ENCODE assay signal across 8 cellular contexts in genomic region chr9:81687521-81688261, GRCh38. TPM values are rescaled to one million over a fixed set of nuclear protein-coding genes. Genes with fewer than 3 reads are reported as not detected.
A peak's percentile ranks its signal among the peaks of the same experiment; 100 is the strongest.
DNase-seq lines count a peak whose midpoint lies in the region; ATAC-seq and TF ChIP-seq lines count a peak whose summit lies in the region.

No MANE protein-coding gene starts in this region.

- H3K27me3 ChIP-seq in skeletal muscle tissue (ENCODE audit: control insufficient read depth in 3 of 3, insufficient read depth in 3 of 3, low read length in 3 of 3) (no peaks in the 10 kb centered on the region), HAP-1 (ENCODE audit: low read depth) (peaks cover 58% of the 10 kb centered on the region)

- H3K9ac ChIP-seq in skeletal muscle tissue (ENCODE audit: low read depth in 1 of 3, low read length in 3 of 3), result peak overlapping the region; percentile 82 to 88 (median 82)

- peak overlapping the region; percentile 78 for H3K27ac ChIP-seq in skeletal muscle tissue (ENCODE audit: low read depth, low read length)

- no peak for DNase-seq in AG10803 (ENCODE audit: low read depth)
- DNase-seq in HT-29 (ENCODE audit: low spot score), result peak; percentile 62
- DNase-seq in anterior cingulate cortex (lab: John Stamatoyannopoulos, UW), result peak in 38 of 58 donors; percentile 6 to 68 (median 32)
- no peak for DNase-seq in HAP-1 (ENCODE audit: low spot score in 2 of 2)

- ATAC-seq in HG02571 (IDR thresholded peaks at IDR 0.05; ENCODE audit: unreplicated experiment) (no peak), GM19467 (IDR thresholded peaks at IDR 0.05; ENCODE audit: unreplicated experiment) (no peak)

- H3K4me3 ChIP-seq in AG10803 (ENCODE audit: low read length) (peak overlapping the region; percentile 73), iPS-18c (ENCODE audit: insufficient read depth, low read depth, low read length) (peak overlapping the region; percentile 78), skeletal muscle tissue (ENCODE audit: low read length in 3 of 3) (peak overlapping the region; percentile 78 to 86 (median 82)), HAP-1 (no peak overlapping the region)

- H3K36me3 ChIP-seq in skeletal muscle tissue (ENCODE audit: control insufficient read depth in 3 of 3, insufficient read depth in 3 of 3, low read length in 3 of 3) (peaks cover 0 to 15% (median 3%) of the 10 kb centered on the region in 3 donors), HAP-1 (replicated peaks) (no peaks in the 10 kb centered on the region)

- H3K4me1 ChIP-seq in skeletal muscle tissue (ENCODE audit: control insufficient read depth in 3 of 3, insufficient read depth in 3 of 3, low read length in 3 of 3), result peaks cover 32 to 42% (median 36%) of the 10 kb centered on the region in 3 donors
- peaks cover 2% of the 10 kb centered on the region; the same call in 1 of the 2 replicates for H3K4me1 ChIP-seq in HAP-1

- in situ Hi-C loops in HAP-1 (cut with MboI; ENCODE audit: low sequenced_read_pairs), result no loop called here

- no peak for TF ChIP-seq CTCF in AG10803 (conservative IDR thresholded peaks at IDR 0.05; ENCODE audit: low read length)

- H3K9me3 ChIP-seq in iPS-18c (ENCODE audit: control insufficient read depth, insufficient read depth, low read length), result peaks cover 4% of the 10 kb centered on the region
- H3K9me3 ChIP-seq in skeletal muscle tissue (ENCODE audit: control insufficient read depth in 3 of 3, low read length in 3 of 3), result no peaks in the 10 kb centered on the region
- no peaks in the 10 kb centered on the region for H3K9me3 ChIP-seq in HAP-1

RNA-seq across cellular contexts. Expression of gene TLE1, which starts 1.7 kb away (rescaled TPM):
- total RNA-seq in HT-29 (2014; rRNA removed; shearing (Covaris generic)), result 79.0 and 82.1 TPM in 2 replicates
- total RNA-seq in skeletal muscle tissue, result 65.2 TPM

Comparison
In these comparisons a context has a peak if more than half of its experiments do, and no peak if none do; other contexts are left out.
1. DNase-seq: peak in HT-29 (single experiment) and anterior cingulate cortex (38 of 58); none in AG10803 (single experiment) and HAP-1 (0 of 2).